In genomic region chr2:54557601-54558187, GRCh38 we compare ENCODE assay signal across 1 cellular context.
TF ChIP-seq lines count a peak whose summit lies in the region.

No MANE protein-coding gene starts in this region.

TF ChIP-seq in HepG2, 621 proteins besides CTCF, POLR2A, EP300 and RAD21 (continued from another document and continues in another):
- TF ChIP-seq ZMAT5 (CRISPR knock-in tag; IDR thresholded peaks at IDR 0.05; ENCODE audit: borderline replicate concordance, low read depth) (no peak; the same call in 1 of the 2 replicates), SUZ12 (IDR thresholded peaks at IDR 0.05; ENCODE audit: low read depth, low read length) (0 out of 2 replicates have a peak, but pooled peaks have one; percentile 23), ZNF567 (CRISPR knock-in tag; IDR thresholded peaks at IDR 0.05; ENCODE audit: borderline replicate concordance) (peak; percentile 72; the same call in 1 of the 2 replicates), FIP1L1 (IDR thresholded peaks at IDR 0.05; ENCODE audit: borderline replicate concordance, insufficient read depth, low read depth, low read length) (no peak), CCDC6 (CRISPR knock-in tag; IDR thresholded peaks at IDR 0.05) (peak; percentile 96), TIGD3 (CRISPR knock-in tag; IDR thresholded peaks at IDR 0.05; ENCODE audit: borderline replicate concordance) (no peak), ZNF782 (CRISPR knock-in tag; IDR thresholded peaks at IDR 0.05; ENCODE audit: borderline replicate concordance) (no peak; the same call in 1 of the 2 replicates), MAFG (CRISPR knock-in tag; IDR thresholded peaks at IDR 0.05) (no peak), ARNT2 (CRISPR knock-in tag; IDR thresholded peaks at IDR 0.05; ENCODE audit: low read depth) (peak; percentile 68; the same call in 1 of the 2 replicates), GFI1 (CRISPR knock-in tag; IDR thresholded peaks at IDR 0.05; ENCODE audit: borderline replicate concordance) (peak; percentile 87), ZMAT3 (CRISPR knock-in tag; conservative IDR thresholded peaks at IDR 0.05) (peak; percentile 94), ZNF558 (CRISPR knock-in tag; IDR thresholded peaks at IDR 0.05; ENCODE audit: borderline replicate concordance) (peak; percentile 54; the same call in 1 of the 2 replicates), PCBP2 (optimal IDR thresholded peaks at IDR 0.05; ENCODE audit: low read depth, low read length, poor library complexity, severe bottlenecking) (no peak), SNAPC4 (CRISPR knock-in tag; IDR thresholded peaks at IDR 0.05) (no peak), PAXIP1 (CRISPR knock-in tag; conservative IDR thresholded peaks at IDR 0.05) (no peak; the same call in none of the 2 replicates), MXI1 (IDR thresholded peaks at IDR 0.05; ENCODE audit: borderline replicate concordance, low read depth, low read length) (peak; percentile 70; the same call in 1 of the 3 replicates), ZBTB40 (IDR thresholded peaks at IDR 0.05) (no peak), ZBTB40 (CRISPR knock-in tag; IDR thresholded peaks at IDR 0.05) (peak; percentile 56; the same call in 1 of the 2 replicates), ZNF747 (CRISPR knock-in tag; IDR thresholded peaks at IDR 0.05; ENCODE audit: borderline replicate concordance) (peak; percentile 54; the same call in 1 of the 2 replicates), YEATS2 (CRISPR knock-in tag; IDR thresholded peaks at IDR 0.05; ENCODE audit: borderline replicate concordance) (peak; percentile 47; the same call in 1 of the 2 replicates), ZNF775 (CRISPR knock-in tag; IDR thresholded peaks at IDR 0.05; ENCODE audit: borderline replicate concordance) (no peak; the same call in 1 of the 2 replicates), AKAP8 (CRISPR knock-in tag; IDR thresholded peaks at IDR 0.05) (peak; percentile 51), ZNF530 (CRISPR knock-in tag; IDR thresholded peaks at IDR 0.05; ENCODE audit: low read depth) (no peak), BRF2 (CRISPR knock-in tag; IDR thresholded peaks at IDR 0.05) (no peak), SALL2 (CRISPR knock-in tag; IDR thresholded peaks at IDR 0.05) (no peak), TAF1 (CRISPR knock-in tag; IDR thresholded peaks at IDR 0.05) (peak; percentile 78), ZNF577 (CRISPR knock-in tag; IDR thresholded peaks at IDR 0.05; ENCODE audit: borderline replicate concordance, low read depth) (no peak), KLF12 (CRISPR knock-in tag; IDR thresholded peaks at IDR 0.05; ENCODE audit: borderline replicate concordance) (no peak), TSC22D2 (CRISPR knock-in tag; IDR thresholded peaks at IDR 0.05; ENCODE audit: borderline replicate concordance) (peak; percentile 88; the same call in 1 of the 2 replicates)
